Comparison of ENCODE assay signal across 28 cellular contexts in genomic region chr9:79642671-79643070, GRCh38.
"Had no signal": no experiment of that assay in that cellular context is flagged by ENCODE, and none has a peak within 500 bp of the region (broad histone marks: within the 10 kb centered on the region; RNA-seq: fewer than 3 reads in every experiment).

No MANE protein-coding gene starts in this region.

- H3K36me3 ChIP-seq: gastrocnemius medialis, ovary had no signal

- H3K4me3 ChIP-seq: coronary artery, esophagus squamous epithelium, gastrocnemius medialis, lung, mucosa of descending colon, ovary, psoas muscle, sigmoid colon, spleen, testis, tibial artery had no signal

- H3K9me3 ChIP-seq: esophagus squamous epithelium, gastrocnemius medialis, mucosa of descending colon, ovary, psoas muscle, sigmoid colon, testis, tibial artery had no signal

- H3K4me3 Mint-ChIP-seq: effector memory CD8-positive, alpha-beta T cell; memory B cell; naive B cell; natural killer cell treated with Interleukin-12 subunit alpha and Interleukin-12 subunit beta and Interleukin-15 and Interleukin-18, amount 100 ng/mL, for 72 hours; stimulated activated memory B cell treated with anti-CD40 and anti-IgM and Interleukin-4, amounts not matched to agents 10 μg/mL and 1 μg/mL and 100 μg/mL, for 72 hours; type B pancreatic cell had no signal

- H3K27ac Mint-ChIP-seq: memory B cell; stimulated activated memory B cell treated with anti-CD40 and anti-IgM and Interleukin-4, amounts not matched to agents 10 μg/mL and 1 μg/mL and 100 μg/mL, for 72 hours; type B pancreatic cell had no signal

- H3K27ac ChIP-seq: coronary artery, esophagus squamous epithelium, gastrocnemius medialis, ovary, psoas muscle, sigmoid colon, spleen, testis, tibial artery had no signal

- H3K27me3 Mint-ChIP-seq: effector memory CD8-positive, alpha-beta T cell; memory B cell; naive B cell; natural killer cell treated with Interleukin-12 subunit alpha and Interleukin-12 subunit beta and Interleukin-15 and Interleukin-18, amount 100 ng/mL, for 72 hours; stimulated activated memory B cell treated with anti-CD40 and anti-IgM and Interleukin-4, amounts not matched to agents 10 μg/mL and 1 μg/mL and 100 μg/mL, for 72 hours; type B pancreatic cell had no signal

- DNase-seq: dermis blood vessel endothelial cell; effector memory CD8-positive, alpha-beta T cell; erythroblast; esophagus squamous epithelium; foreskin fibroblast; gastrocnemius medialis; head of caudate nucleus; kidney; mucosa of descending colon; naive B cell; occipital lobe; ovary; posterior cingulate gyrus; psoas muscle; right cardiac atrium; sigmoid colon; spleen; stimulated activated CD4-positive, alpha-beta T cell treated with anti-CD3 and anti-CD28 coated beads, Interleukin-4, amount 100 ng/mL, for 4 hours; stimulated activated naive CD8-positive, alpha-beta T cell treated with anti-CD3 and anti-CD28 coated beads, Interleukin-15, Interleukin-2, amounts not matched to agents 100 U/mL and 50 U/mL, for 24 hours; substantia nigra; testis; tibial artery had no signal

- H3K4me1 ChIP-seq: testis, tibial artery had no signal

- H3K27me3 ChIP-seq: esophagus squamous epithelium, gastrocnemius medialis, ovary, sigmoid colon, spleen, testis, tibial artery had no signal

- H3K9me3 Mint-ChIP-seq: natural killer cell treated with Interleukin-12 subunit alpha and Interleukin-12 subunit beta and Interleukin-15 and Interleukin-18, amount 100 ng/mL, for 72 hours had no signal
